ENCODE assay signal across 9 cellular contexts in genomic region chr6:148343383-148343782, GRCh38. TPM values are rescaled to one million over a fixed set of nuclear protein-coding genes. Genes with fewer than 3 reads are reported as not detected.
DNase-seq lines count a peak whose midpoint lies in the region; ATAC-seq and TF ChIP-seq lines count a peak whose summit lies in the region.
"Had no signal": no experiment of that assay in that cellular context is flagged by ENCODE, and none has a peak within 500 bp of the region (broad histone marks: within the 10 kb centered on the region; RNA-seq: fewer than 3 reads in every experiment).

No MANE protein-coding gene starts in this region.

- H3K36me3 ChIP-seq in rectal smooth muscle tissue (ENCODE audit: control insufficient read depth, insufficient read depth, low read length): no peaks in the 10 kb centered on the region

- H3K27ac Mint-ChIP-seq in T-helper 17 cell: peak overlapping the region; percentile 29

- H3K4me1 ChIP-seq in foreskin keratinocyte (no peaks in the 10 kb centered on the region), rectal smooth muscle tissue (ENCODE audit: control insufficient read depth, insufficient read depth, low read length) (peaks cover 3% of the 10 kb centered on the region)

- H3K4me3 ChIP-seq in GM08714 (ENCODE audit: low read length) (peak overlapping the region; percentile 69), rectal smooth muscle tissue (ENCODE audit: low read length) (peak overlapping the region; percentile 59)

- H3K27me3 ChIP-seq in foreskin keratinocyte (no peaks in the 10 kb centered on the region), rectal smooth muscle tissue (ENCODE audit: control insufficient read depth, insufficient read depth, low read length) (no peaks in the 10 kb centered on the region)

- peak; percentile 7 for TF ChIP-seq CTCF in foreskin keratinocyte (conservative IDR thresholded peaks at IDR 0.05)

- H3K9ac ChIP-seq in rectal smooth muscle tissue (ENCODE audit: low read length): peak overlapping the region; percentile 56

- H3K27ac ChIP-seq in foreskin keratinocyte (peak overlapping the region; percentile 58), rectal smooth muscle tissue (ENCODE audit: low read depth, low read length) (peak overlapping the region; percentile 61)

- H3K36me3 Mint-ChIP-seq in T-helper 17 cell (ENCODE audit: low read depth): peaks cover 2% of the 10 kb centered on the region

- ATAC-seq in T-helper 17 cell: no peak
- ATAC-seq in foreskin keratinocyte: no peak
- no peak for ATAC-seq in GM18868 (IDR thresholded peaks at IDR 0.05; ENCODE audit: unreplicated experiment)

- peaks cover 50% of the 10 kb centered on the region for H3K27me3 Mint-ChIP-seq in T-helper 17 cell

- DNase-seq in T-helper 17 cell (no peak), foreskin keratinocyte (no peak), NCI-H1930 (lab: John Stamatoyannopoulos, UW) (no peak), NCI-H526 (lab: John Stamatoyannopoulos, UW) (no peak), NCI-H2107 (lab: John Stamatoyannopoulos, UW) (no peak)
- DNase-seq: NCI-H2171 treated with DMSO at 0.1 percent for 48 hours had no signal

- no peaks in the 10 kb centered on the region for H3K9me3 ChIP-seq in T-helper 17 cell (ENCODE audit: control insufficient read depth, low read length, poor library complexity, severe bottlenecking)

- H3K4me3 Mint-ChIP-seq in T-helper 17 cell: peak overlapping the region; percentile 77

- H3K4me1 Mint-ChIP-seq in T-helper 17 cell: peaks cover 17% of the 10 kb centered on the region

RNA-seq across cellular contexts. Expression of gene SASH1, which starts 0.7 kb away (rescaled TPM):
- total RNA-seq in T-helper 17 cell: 10 to 100 TPM in 1 of 2 donors, 1 to 10 TPM in 1; 6.2 to 19.9 TPM
- total RNA-seq in foreskin keratinocyte: 7.3 and 7.8 TPM in 2 replicates
- 1.3 and 1.4 TPM in 2 replicates for polyA plus RNA-seq in foreskin keratinocyte
